1 cellular context compared by ENCODE assay signal in genomic region chr2:217223222-217223930, GRCh38.
TF ChIP-seq lines count a peak whose summit lies in the region.

No MANE protein-coding gene starts in this region.

TF ChIP-seq in GM12878, 131 proteins besides CTCF, POLR2A, EP300 and RAD21 (continued from another document and continues in another):
- TF ChIP-seq JUND (IDR thresholded peaks at IDR 0.05; ENCODE audit: low read depth, low read length) (peak; percentile 80), NFYA (IDR thresholded peaks at IDR 0.05; ENCODE audit: borderline replicate concordance, low read depth, low read length) (no peak), CHD4 (IDR thresholded peaks at IDR 0.05) (no peak), STAT1 (conservative IDR thresholded peaks at IDR 0.05) (no peak), BHLHE40 (IDR thresholded peaks at IDR 0.05; ENCODE audit: borderline replicate concordance in 1 of 2, low read depth in 2 of 2, low read length in 1 of 2) (peak; percentile 74 to 80), HCFC1 (IDR thresholded peaks at IDR 0.05; ENCODE audit: low read length) (no peak), ETV6 (conservative IDR thresholded peaks at IDR 0.05 in 1 of 2, IDR thresholded peaks at IDR 0.05 in 1 of 2; ENCODE audit: borderline replicate concordance in 1 of 2, low read depth in 1 of 2) (peak in 1 of 2 experiments; percentile 97; a peak in 2 of 4 replicates), RELB (IDR thresholded peaks at IDR 0.05; ENCODE audit: low read depth) (peak; percentile 72; the same call in 1 of the 2 replicates), ESRRA (IDR thresholded peaks at IDR 0.05; ENCODE audit: low read length) (no peak), STAT3 (IDR thresholded peaks at IDR 0.05; ENCODE audit: low read depth, low read length) (peak; percentile 97; the same call in 1 of the 2 replicates), BCL11A (IDR thresholded peaks at IDR 0.05; ENCODE audit: low read depth, low read length) (peak; percentile 98), PBX3 (IDR thresholded peaks at IDR 0.05; ENCODE audit: insufficient replicate concordance, low read depth, low read length) (no peak), SRF (IDR thresholded peaks at IDR 0.05; ENCODE audit: low read depth in 2 of 2, low read length in 2 of 2) (peak in 1 of 2 experiments; percentile 86; a peak in 1 of 4 replicates), GABPA (IDR thresholded peaks at IDR 0.05; ENCODE audit: low read depth) (peak; percentile 71; the same call in 1 of the 2 replicates), IRF3 (IDR thresholded peaks at IDR 0.05) (no peak), JUNB (IDR thresholded peaks at IDR 0.05) (peak; percentile 99), KAT2A (conservative IDR thresholded peaks at IDR 0.05; ENCODE audit: control insufficient read depth, low read depth, low read length) (no peak), BRCA1 (IDR thresholded peaks at IDR 0.05; ENCODE audit: low read depth, low read length) (no peak), ZNF24 (IDR thresholded peaks at IDR 0.05) (no peak), EZH2 (IDR thresholded peaks at IDR 0.05; ENCODE audit: borderline replicate concordance, control insufficient read depth, low read depth, low read length) (no peak), BMI1 (IDR thresholded peaks at IDR 0.05; ENCODE audit: borderline replicate concordance) (peak; percentile 80; the same call in 1 of the 2 replicates), ZNF592 (IDR thresholded peaks at IDR 0.05) (0 out of 2 replicates have a peak, but pooled peaks have one; percentile 20), MYB (IDR thresholded peaks at IDR 0.05; ENCODE audit: borderline replicate concordance, low read depth, low read length) (no peak), ATF7 (IDR thresholded peaks at IDR 0.05; ENCODE audit: low read depth) (peak; percentile 94), RCOR1 (conservative IDR thresholded peaks at IDR 0.05; ENCODE audit: low read depth, low read length) (peak; percentile 76; the same call in 1 of the 2 replicates), ATF2 (IDR thresholded peaks at IDR 0.05; ENCODE audit: low read length) (peak; percentile 99), PAX5 (IDR thresholded peaks at IDR 0.05; ENCODE audit: borderline replicate concordance, low read depth, low read length) (peak; percentile 90; the same call in 1 of the 2 replicates), CREB1 (IDR thresholded peaks at IDR 0.05; ENCODE audit: low read depth) (peak; percentile 81), TCF3 (IDR thresholded peaks at IDR 0.05; ENCODE audit: borderline replicate concordance, insufficient read depth, low read depth, low read length) (no peak), MYC (IDR thresholded peaks at IDR 0.05; ENCODE audit: insufficient read depth, insufficient read length, insufficient replicate concordance, low read length, severe bottlenecking) (no peak), ZBED1 (IDR thresholded peaks at IDR 0.05; ENCODE audit: borderline replicate concordance) (peak; percentile 94), ZBTB11 (CRISPR knock-in tag; IDR thresholded peaks at IDR 0.05) (no peak), NBN (IDR thresholded peaks at IDR 0.05) (peak; percentile 64; the same call in 1 of the 2 replicates), IRF4 (IDR thresholded peaks at IDR 0.05; ENCODE audit: low read depth, low read length) (peak; percentile 94), NKRF (conservative IDR thresholded peaks at IDR 0.05) (no peak), CHD2 (IDR thresholded peaks at IDR 0.05; ENCODE audit: borderline replicate concordance, low read depth, low read length) (peak; percentile 71; the same call in 1 of the 2 replicates), E2F4 (IDR thresholded peaks at IDR 0.05; ENCODE audit: low read depth, low read length) (no peak), ZNF217 (IDR thresholded peaks at IDR 0.05) (peak; percentile 55; the same call in 1 of the 2 replicates), FOXK2 (IDR thresholded peaks at IDR 0.05) (peak; percentile 57), ZNF384 (IDR thresholded peaks at IDR 0.05; ENCODE audit: borderline replicate concordance, low read depth, low read length) (no peak), DPF2 (IDR thresholded peaks at IDR 0.05) (peak; percentile 92), SIN3A (IDR thresholded peaks at IDR 0.05; ENCODE audit: low read depth, low read length) (no peak), USF1 (IDR thresholded peaks at IDR 0.05; ENCODE audit: borderline replicate concordance, extremely low read length, insufficient read depth, low read depth, low read length) (no peak), PKNOX1 (IDR thresholded peaks at IDR 0.05) (peak; percentile 33; the same call in 1 of the 2 replicates), TBL1XR1 (IDR thresholded peaks at IDR 0.05; ENCODE audit: low read depth, low read length) (peak; percentile 98), CREM (IDR thresholded peaks at IDR 0.05; ENCODE audit: low read depth) (peak; percentile 94)
